20 cellular contexts compared by ENCODE assay signal in genomic region chrX:53237056-53237455, GRCh38. TPM values are rescaled to one million over a fixed set of nuclear protein-coding genes. Genes with fewer than 3 reads are reported as not detected.
DNase-seq lines count a peak whose midpoint lies in the region; ATAC-seq, FAIRE-seq and TF ChIP-seq lines count a peak whose summit lies in the region.
"Had no signal": no experiment of that assay in that cellular context is flagged by ENCODE, and none has a peak within 500 bp of the region (broad histone marks: within the 10 kb centered on the region; RNA-seq: fewer than 3 reads in every experiment).

No MANE protein-coding gene starts in this region.

- TF ChIP-seq POLR2A in spleen (IDR thresholded peaks at IDR 0.05): no peak

- no peak for ATAC-seq in GM19324 (IDR thresholded peaks at IDR 0.05; ENCODE audit: low FRiP score, unreplicated experiment)

- peaks cover 10% of the 10 kb centered on the region for H3K27me3 ChIP-seq in WERI-Rb-1 (ENCODE audit: insufficient read depth, low read depth, severe bottlenecking)
- H3K27me3 ChIP-seq in spleen (replicated peaks in 1 of 7): peaks cover 0 to 3% (median 0%) of the 10 kb centered on the region in 7 donors

- H3K36me3 ChIP-seq in WERI-Rb-1 (no peaks in the 10 kb centered on the region), spleen (no peaks in the 10 kb centered on the region)

- H3K4me3 ChIP-seq in WERI-Rb-1 (ENCODE audit: low read depth, low read length) (peak overlapping the region; percentile 18), spleen (no peak overlapping the region)
- H3K4me3 ChIP-seq: GM23248 had no signal

- TF ChIP-seq CTCF in 22Rv1 (IDR thresholded peaks at IDR 0.05): no peak
- TF ChIP-seq CTCF in D721Med (IDR thresholded peaks at IDR 0.05; ENCODE audit: insufficient read depth, missing control alignments): no peak
- TF ChIP-seq CTCF in WERI-Rb-1 (IDR thresholded peaks at IDR 0.05; ENCODE audit: low read depth, low read length): no peak
- no peak for TF ChIP-seq CTCF in spleen (IDR thresholded peaks at IDR 0.05 in 8 of 11, conservative IDR thresholded peaks at IDR 0.05 in 3 of 11)

- no peaks in the 10 kb centered on the region for H3K4me1 ChIP-seq in spleen

- intact Hi-C loops in spleen (cut with DNase I; ENCODE audit: low total_unique reads): no loop called here

- H3K27ac ChIP-seq in 22Rv1 (peak overlapping the region; percentile 42), WERI-Rb-1 (peak overlapping the region; percentile 47), spleen (no peak overlapping the region)
- H3K27ac ChIP-seq: GM23248 had no signal

- no peak for FAIRE-seq in D721Med (lab: Jason Lieb, UNC)
- FAIRE-seq: GM12891, GM18507, H1 had no signal

- 72 to 100% (median 83%) methylated on average over 6 to 10 of the region's 10 CpGs for WGBS in spleen, 5 donors

- DNase-seq in D721Med (ENCODE audit: insufficient read length, low spot score) (peak; percentile 35), WERI-Rb-1 (peak; percentile 62), spleen (peak; percentile 32), NCI-H1417 (lab: John Stamatoyannopoulos, UW) (no peak)
- DNase-seq in activated CD4-positive, alpha-beta T cell treated with anti-CD3 and anti-CD28 coated beads for 48 hours: no peak
- DNase-seq: C1 segment of cervical spinal cord; Calu3; CD4-positive, alpha-beta memory T cell; COR-L47; DMS 273 treated with DMSO at 0.1 percent for 48 hours; DMS79 treated with DMSO at 0.1 percent for 48 hours; GF-D8; GM23248; H7; HCEC 1CT had no signal

- no peaks in the 10 kb centered on the region for H3K9me3 ChIP-seq in WERI-Rb-1 (ENCODE audit: severe bottlenecking)
- H3K9me3 ChIP-seq in spleen: no peaks in the 10 kb centered on the region

RNA-seq across cellular contexts. Expression of gene KDM5C, which starts 12.0 kb away (rescaled TPM):
- 100 to 1,000 TPM in 5 of 7 donors, 10 to 100 TPM in 2; 96.6 to 165 (median 140) TPM for total RNA-seq in spleen
- polyA plus RNA-seq in spleen: 10 to 100 TPM; 10.4 to 35.3 (median 16.9) TPM

RNA-seq across cellular contexts. Expression of gene IQSEC2, which starts 44.3 kb away (rescaled TPM):
- total RNA-seq in spleen: 10 to 100 TPM in 4 of 7 donors, 1 to 10 TPM in 3; 6.8 to 15.7 (median 10.5) TPM
- polyA plus RNA-seq in spleen: 1 to 10 TPM; 5.2 to 8.0 (median 5.5) TPM

Comparison
In these comparisons a context has a peak if more than half of its experiments do, and no peak if none do; other contexts are left out.
1. H3K27ac ChIP-seq: peak in 22Rv1 (single experiment) and WERI-Rb-1 (single experiment); none in spleen (0 of 8).
2. DNase-seq: peak in D721Med (single experiment), WERI-Rb-1 (single experiment) and spleen (single experiment); none in NCI-H1417 (0 of 3) and activated CD4-positive, alpha-beta T cell treated with anti-CD3 and anti-CD28 coated beads for 48 hours (single experiment).